Comparison of ENCODE assay signal across 10 cellular contexts in the genomic region with DNA sequence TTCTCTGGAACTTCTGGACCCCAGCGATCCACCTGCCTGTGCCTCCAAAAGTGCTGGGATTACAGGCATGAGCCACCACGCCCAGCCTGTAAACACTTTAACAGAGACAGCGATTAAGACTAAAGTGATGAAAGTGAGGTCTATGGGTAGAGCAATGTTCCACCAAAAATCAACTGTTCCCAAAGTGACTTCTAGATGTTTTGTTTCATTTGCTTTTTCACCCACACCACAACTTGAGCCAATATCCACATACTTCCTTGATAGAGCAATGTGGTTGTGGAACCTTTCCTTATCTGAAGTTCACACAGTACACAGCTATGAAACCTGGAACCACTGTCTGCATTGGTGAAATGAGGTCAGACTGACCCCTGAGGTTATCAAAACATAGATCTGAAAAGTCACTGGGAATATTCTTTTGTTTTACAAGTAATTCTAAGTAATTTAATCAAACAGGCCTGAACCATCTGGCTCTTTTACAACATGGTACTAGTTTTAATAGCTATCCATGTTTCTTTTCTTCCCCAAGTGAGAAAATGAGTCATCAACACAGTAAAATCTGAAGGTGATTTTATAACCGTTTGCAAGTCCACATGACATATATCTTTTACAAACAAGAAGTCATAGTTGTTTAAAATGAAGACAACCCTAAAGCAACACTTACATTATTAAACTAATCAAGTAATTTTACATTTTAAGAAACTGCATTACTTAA.
DNase-seq lines count a peak whose midpoint lies in the region; ATAC-seq and TF ChIP-seq lines count a peak whose summit lies in the region.
"Had no signal": no experiment of that assay in that cellular context is flagged by ENCODE, and none has a peak within 500 bp of the region (broad histone marks: within the 10 kb centered on the region; RNA-seq: fewer than 3 reads in every experiment).

No MANE protein-coding gene starts in this region.

- ATAC-seq in RWPE2 (ENCODE audit: low read depth) (peak; percentile 19; the same call in 2 of the 3 replicates), HG02588 (IDR thresholded peaks at IDR 0.05; ENCODE audit: unreplicated experiment) (no peak), GM21737 (IDR thresholded peaks at IDR 0.05; ENCODE audit: unreplicated experiment) (no peak), GM19023 (IDR thresholded peaks at IDR 0.05; ENCODE audit: unreplicated experiment) (no peak)

- peaks cover 4% of the 10 kb centered on the region for H3K9me3 Mint-ChIP-seq in osteocyte (ENCODE audit: unreplicated experiment)
- H3K9me3 Mint-ChIP-seq: activated CD4-positive, alpha-beta T cell treated with anti-CD3 and anti-CD28 coated beads, Interleukin-2, amount 10 ng/mL, durations not matched to agents 7 days and 5 days had no signal

- no peak for TF ChIP-seq CTCF in RWPE2 (IDR thresholded peaks at IDR 0.05; ENCODE audit: poor library complexity, severe bottlenecking)
- TF ChIP-seq CTCF in osteocyte (IDR thresholded peaks at IDR 0.05): no peak

- peaks cover 2% of the 10 kb centered on the region for H3K4me1 Mint-ChIP-seq in osteocyte (ENCODE audit: unreplicated experiment)

- H3K4me1 ChIP-seq in RWPE2 (ENCODE audit: insufficient read depth, poor library complexity, severe bottlenecking): peaks cover 34% of the 10 kb centered on the region

- peak; percentile 53 for DNase-seq in ELR (ENCODE audit: low read depth)
- DNase-seq in RWPE2 (ENCODE audit: low spot score): no peak
- DNase-seq in glomerular endothelial cell (ENCODE audit: extremely low read depth, low read depth, low spot score): peak; percentile 98
- DNase-seq in skeletal muscle cell (ENCODE audit: low read depth): peak; percentile 48
- DNase-seq in osteocyte (ENCODE audit: extremely low spot score, unreplicated experiment): no peak
- DNase-seq: activated CD4-positive, alpha-beta T cell treated with anti-CD3 and anti-CD28 coated beads, Interleukin-2, amount 10 ng/mL, durations not matched to agents 7 days and 5 days; NCI-H345 had no signal

- no peaks in the 10 kb centered on the region for H3K27me3 ChIP-seq in RWPE2 (ENCODE audit: insufficient read depth, poor library complexity, severe bottlenecking)

- no peak overlapping the region for H3K27ac Mint-ChIP-seq in osteocyte (ENCODE audit: unreplicated experiment)
- H3K27ac Mint-ChIP-seq: activated CD4-positive, alpha-beta T cell treated with anti-CD3 and anti-CD28 coated beads, Interleukin-2, amount 10 ng/mL, durations not matched to agents 7 days and 5 days had no signal

- no peaks in the 10 kb centered on the region for H3K9me3 ChIP-seq in RWPE2 (ENCODE audit: severe bottlenecking)

- H3K36me3 Mint-ChIP-seq in osteocyte (ENCODE audit: unreplicated experiment): no peaks in the 10 kb centered on the region

- no peak overlapping the region for H3K4me3 ChIP-seq in RWPE2 (ENCODE audit: severe bottlenecking)
- no peak overlapping the region for H3K4me3 ChIP-seq in skeletal muscle cell (ENCODE audit: low read depth, low read length)

- peak overlapping the region; percentile 94 for H3K27ac ChIP-seq in RWPE2 (ENCODE audit: poor library complexity, severe bottlenecking)

- H3K27me3 Mint-ChIP-seq in osteocyte (ENCODE audit: unreplicated experiment): no peaks in the 10 kb centered on the region
- H3K27me3 Mint-ChIP-seq: activated CD4-positive, alpha-beta T cell treated with anti-CD3 and anti-CD28 coated beads, Interleukin-2, amount 10 ng/mL, durations not matched to agents 7 days and 5 days had no signal

- no peak overlapping the region for H3K4me3 Mint-ChIP-seq in osteocyte (ENCODE audit: unreplicated experiment)
- H3K4me3 Mint-ChIP-seq: activated CD4-positive, alpha-beta T cell treated with anti-CD3 and anti-CD28 coated beads, Interleukin-2, amount 10 ng/mL, durations not matched to agents 7 days and 5 days had no signal

- no peaks in the 10 kb centered on the region for H3K36me3 ChIP-seq in RWPE2 (ENCODE audit: low read depth)

Comparison
In these comparisons a context has a peak if more than half of its experiments do, and no peak if none do; other contexts are left out.
1. DNase-seq: peak in ELR (single experiment), glomerular endothelial cell (single experiment) and skeletal muscle cell (single experiment); none in RWPE2 (single experiment) and osteocyte (single experiment).